21 cellular contexts compared by ENCODE assay signal in the genomic region with DNA sequence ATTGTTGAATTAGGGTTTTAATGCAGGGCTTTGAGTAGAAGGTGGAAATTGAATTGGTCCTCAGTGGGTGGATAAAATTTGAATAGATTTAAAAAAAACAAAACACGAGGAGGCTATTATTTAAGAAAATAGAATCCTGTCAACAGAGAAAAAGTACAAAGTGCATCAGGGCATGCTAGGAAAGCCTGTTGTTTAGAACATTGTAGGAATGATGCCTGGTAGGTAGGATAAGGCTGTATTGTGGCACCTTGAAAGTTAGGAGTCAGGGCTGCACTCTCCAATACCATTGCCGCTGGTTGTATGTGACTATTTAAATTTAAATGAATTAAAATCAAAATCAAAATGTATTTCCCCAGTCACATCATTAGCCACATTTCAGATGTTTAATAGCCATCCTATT.
"Had no signal": no experiment of that assay in that cellular context is flagged by ENCODE, and none has a peak within 500 bp of the region (broad histone marks: within the 10 kb centered on the region; RNA-seq: fewer than 3 reads in every experiment).

No MANE protein-coding gene starts in this region.

- H3K4me3 Mint-ChIP-seq: mesothelial cell of epicardium, naive B cell, nephron progenitor cell had no signal

- H3K9me3 Mint-ChIP-seq: mesothelial cell of epicardium, naive B cell had no signal

- ATAC-seq: esophagus mucosa, gastrocnemius medialis, mucosa of descending colon, psoas muscle, right cardiac atrium, upper lobe of right lung had no signal

- H3K27ac Mint-ChIP-seq: mesothelial cell of epicardium, nephron progenitor cell had no signal

- H3K27me3 Mint-ChIP-seq: naive B cell had no signal

- DNase-seq: dorsolateral prefrontal cortex; effector CD4-positive, alpha-beta T cell; foreskin fibroblast; gastrocnemius medialis; head of caudate nucleus; mesenchymal stem cell; mucosa of descending colon; naive B cell; nephron progenitor cell; occipital lobe; ovary; posterior cingulate gyrus; psoas muscle; right cardiac atrium; spleen; stimulated activated naive CD4-positive, alpha-beta T cell; transverse colon; upper lobe of right lung; uterus had no signal
